ENCODE assay signal across 1 cellular context in the genomic region with DNA sequence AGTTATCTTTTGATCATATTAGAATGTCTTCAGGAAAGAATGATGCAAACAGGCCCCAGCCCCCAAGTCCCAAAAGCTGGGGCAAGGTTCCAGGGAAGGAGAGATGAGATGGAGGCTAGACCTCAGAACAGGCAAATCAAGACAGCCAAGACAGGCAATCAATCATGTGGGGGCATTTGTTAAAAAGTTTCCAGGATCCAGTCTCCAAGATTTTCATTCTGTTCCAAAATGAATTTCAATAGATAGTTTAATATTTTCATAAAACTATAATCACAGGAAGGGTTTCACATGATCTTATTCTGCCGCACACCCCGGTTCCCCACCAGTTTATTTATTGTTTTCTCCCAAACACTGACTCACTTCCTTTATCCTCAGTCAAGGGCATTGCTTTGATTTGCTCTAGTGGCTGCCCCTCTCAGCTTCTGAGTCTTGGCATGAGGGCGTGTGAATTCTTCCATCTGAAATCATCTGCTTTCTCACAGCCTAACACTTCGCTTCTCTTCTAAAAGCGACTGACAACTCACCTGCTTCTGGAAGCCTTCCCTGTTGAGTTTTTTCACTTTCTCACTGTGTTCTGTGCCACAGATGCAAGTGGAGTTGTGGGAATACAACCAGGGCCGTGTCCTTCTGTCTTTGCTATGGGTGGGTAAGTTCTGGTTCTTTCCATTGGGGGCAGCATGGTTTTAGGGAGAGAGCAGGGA.
TF ChIP-seq lines count a peak whose summit lies in the region.

No MANE protein-coding gene starts in this region.

TF ChIP-seq in HepG2, 621 proteins besides CTCF, POLR2A, EP300 and RAD21 (continues in another document):
- TF ChIP-seq ZNF557 (CRISPR knock-in tag; IDR thresholded peaks at IDR 0.05) (no peak), KAT8 (CRISPR knock-in tag; IDR thresholded peaks at IDR 0.05) (no peak; the same call in 1 of the 2 replicates), GATA4 (IDR thresholded peaks at IDR 0.05; ENCODE audit: borderline replicate concordance, low read depth) (no peak), SMAD1 (CRISPR knock-in tag; IDR thresholded peaks at IDR 0.05; ENCODE audit: borderline replicate concordance, low read depth) (peak; percentile 66; the same call in 1 of the 2 replicates), TBX2 (CRISPR knock-in tag; IDR thresholded peaks at IDR 0.05; ENCODE audit: borderline replicate concordance) (no peak), HMG20B (CRISPR knock-in tag; conservative IDR thresholded peaks at IDR 0.05) (peak; percentile 22; the same call in 1 of the 2 replicates), MAF1 (CRISPR knock-in tag; IDR thresholded peaks at IDR 0.05; ENCODE audit: borderline replicate concordance) (no peak), MXI1 (IDR thresholded peaks at IDR 0.05; ENCODE audit: borderline replicate concordance, low read depth, low read length) (no peak), JUND (CRISPR knock-in tag; IDR thresholded peaks at IDR 0.05) (no peak), THYN1 (CRISPR knock-in tag; IDR thresholded peaks at IDR 0.05; ENCODE audit: borderline replicate concordance, low read depth) (no peak), KAT7 (CRISPR knock-in tag; IDR thresholded peaks at IDR 0.05; ENCODE audit: borderline replicate concordance) (0 out of 2 replicates have a peak, but pooled peaks have one; percentile 53), ZSCAN22 (CRISPR knock-in tag; IDR thresholded peaks at IDR 0.05) (no peak), NKX3-1 (CRISPR knock-in tag; IDR thresholded peaks at IDR 0.05) (peak; percentile 71; the same call in 1 of the 2 replicates), AKAP8 (CRISPR knock-in tag; IDR thresholded peaks at IDR 0.05) (no peak), ZNF510 (CRISPR knock-in tag; IDR thresholded peaks at IDR 0.05; ENCODE audit: low read depth) (no peak; the same call in 1 of the 2 replicates), DNMT3B (CRISPR knock-in tag; conservative IDR thresholded peaks at IDR 0.05) (0 out of 2 replicates have a peak, but pooled peaks have one; percentile 42), ZNF773 (CRISPR knock-in tag; IDR thresholded peaks at IDR 0.05; ENCODE audit: borderline replicate concordance) (no peak), ZNF143 (CRISPR knock-in tag; IDR thresholded peaks at IDR 0.05) (no peak), ATF7 (IDR thresholded peaks at IDR 0.05) (no peak), ATF7 (CRISPR knock-in tag; IDR thresholded peaks at IDR 0.05) (no peak), SNRNP70 (IDR thresholded peaks at IDR 0.05; ENCODE audit: low read depth, low read length) (no peak), TMF1 (CRISPR knock-in tag; IDR thresholded peaks at IDR 0.05; ENCODE audit: low read depth) (no peak), ZNF749 (CRISPR knock-in tag; IDR thresholded peaks at IDR 0.05; ENCODE audit: borderline replicate concordance) (0 out of 2 replicates have a peak, but pooled peaks have one; percentile 63), HES4 (CRISPR knock-in tag; IDR thresholded peaks at IDR 0.05; ENCODE audit: borderline replicate concordance) (no peak), XBP1 (CRISPR knock-in tag; IDR thresholded peaks at IDR 0.05) (no peak), ESRRA (CRISPR knock-in tag; IDR thresholded peaks at IDR 0.05; ENCODE audit: low read depth) (no peak; the same call in 1 of the 2 replicates), SNAI1 (CRISPR knock-in tag; IDR thresholded peaks at IDR 0.05; ENCODE audit: borderline replicate concordance) (no peak), ZNF430 (CRISPR knock-in tag; IDR thresholded peaks at IDR 0.05) (peak; percentile 30; the same call in 1 of the 2 replicates), ZNF614 (CRISPR knock-in tag; IDR thresholded peaks at IDR 0.05; ENCODE audit: borderline replicate concordance) (peak; percentile 92), ATM (IDR thresholded peaks at IDR 0.05; ENCODE audit: borderline replicate concordance) (no peak), NR2F2 (IDR thresholded peaks at IDR 0.05; ENCODE audit: borderline replicate concordance, low read depth) (no peak), PHF5A (CRISPR knock-in tag; IDR thresholded peaks at IDR 0.05; ENCODE audit: low read depth, unreplicated experiment) (no peak), GPN1 (CRISPR knock-in tag; IDR thresholded peaks at IDR 0.05; ENCODE audit: borderline replicate concordance) (no peak), ZNF263 (CRISPR knock-in tag; IDR thresholded peaks at IDR 0.05) (no peak), ZC3H13 (CRISPR knock-in tag; IDR thresholded peaks at IDR 0.05) (no peak), SOX5 (CRISPR knock-in tag; IDR thresholded peaks at IDR 0.05; ENCODE audit: borderline replicate concordance) (no peak; the same call in 1 of the 2 replicates), SIX1 (CRISPR knock-in tag; IDR thresholded peaks at IDR 0.05; ENCODE audit: borderline replicate concordance) (no peak; the same call in 1 of the 2 replicates)
- TF ChIP-seq, protein P1, sequence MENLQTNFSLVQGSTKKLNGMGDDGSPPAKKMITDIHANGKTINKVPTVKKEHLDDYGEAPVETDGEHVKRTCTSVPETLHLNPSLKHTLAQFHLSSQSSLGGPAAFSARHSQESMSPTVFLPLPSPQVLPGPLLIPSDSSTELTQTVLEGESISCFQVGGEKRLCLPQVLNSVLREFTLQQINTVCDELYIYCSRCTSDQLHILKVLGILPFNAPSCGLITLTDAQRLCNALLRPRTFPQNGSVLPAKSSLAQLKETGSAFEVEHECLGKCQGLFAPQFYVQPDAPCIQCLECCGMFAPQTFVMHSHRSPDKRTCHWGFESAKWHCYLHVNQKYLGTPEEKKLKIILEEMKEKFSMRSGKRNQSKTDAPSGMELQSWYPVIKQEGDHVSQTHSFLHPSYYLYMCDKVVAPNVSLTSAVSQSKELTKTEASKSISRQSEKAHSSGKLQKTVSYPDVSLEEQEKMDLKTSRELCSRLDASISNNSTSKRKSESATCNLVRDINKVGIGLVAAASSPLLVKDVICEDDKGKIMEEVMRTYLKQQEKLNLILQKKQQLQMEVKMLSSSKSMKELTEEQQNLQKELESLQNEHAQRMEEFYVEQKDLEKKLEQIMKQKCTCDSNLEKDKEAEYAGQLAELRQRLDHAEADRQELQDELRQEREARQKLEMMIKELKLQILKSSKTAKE (CRISPR knock-in tag; IDR thresholded peaks at IDR 0.05; ENCODE audit: borderline replicate concordance): no peak
- TF ChIP-seq, protein P2, sequence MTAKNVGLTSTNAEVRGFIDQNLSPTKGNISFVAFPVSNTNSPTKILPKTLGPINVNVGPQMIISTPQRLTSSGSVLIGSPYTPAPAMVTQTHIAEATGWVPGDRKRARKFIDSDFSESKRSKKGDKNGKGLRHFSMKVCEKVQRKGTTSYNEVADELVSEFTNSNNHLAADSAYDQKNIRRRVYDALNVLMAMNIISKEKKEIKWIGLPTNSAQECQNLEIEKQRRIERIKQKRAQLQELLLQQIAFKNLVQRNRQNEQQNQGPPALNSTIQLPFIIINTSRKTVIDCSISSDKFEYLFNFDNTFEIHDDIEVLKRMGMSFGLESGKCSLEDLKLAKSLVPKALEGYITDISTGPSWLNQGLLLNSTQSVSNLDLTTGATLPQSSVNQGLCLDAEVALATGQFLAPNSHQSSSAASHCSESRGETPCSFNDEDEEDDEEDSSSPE (CRISPR knock-in tag; IDR thresholded peaks at IDR 0.05): peak; percentile 39; the same call in 1 of the 2 replicates
- TF ChIP-seq, protein P3, sequence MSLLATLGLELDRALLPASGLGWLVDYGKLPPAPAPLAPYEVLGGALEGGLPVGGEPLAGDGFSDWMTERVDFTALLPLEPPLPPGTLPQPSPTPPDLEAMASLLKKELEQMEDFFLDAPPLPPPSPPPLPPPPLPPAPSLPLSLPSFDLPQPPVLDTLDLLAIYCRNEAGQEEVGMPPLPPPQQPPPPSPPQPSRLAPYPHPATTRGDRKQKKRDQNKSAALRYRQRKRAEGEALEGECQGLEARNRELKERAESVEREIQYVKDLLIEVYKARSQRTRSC (CRISPR knock-in tag; IDR thresholded peaks at IDR 0.05; ENCODE audit: low read depth): no peak
- TF ChIP-seq, protein P4, sequence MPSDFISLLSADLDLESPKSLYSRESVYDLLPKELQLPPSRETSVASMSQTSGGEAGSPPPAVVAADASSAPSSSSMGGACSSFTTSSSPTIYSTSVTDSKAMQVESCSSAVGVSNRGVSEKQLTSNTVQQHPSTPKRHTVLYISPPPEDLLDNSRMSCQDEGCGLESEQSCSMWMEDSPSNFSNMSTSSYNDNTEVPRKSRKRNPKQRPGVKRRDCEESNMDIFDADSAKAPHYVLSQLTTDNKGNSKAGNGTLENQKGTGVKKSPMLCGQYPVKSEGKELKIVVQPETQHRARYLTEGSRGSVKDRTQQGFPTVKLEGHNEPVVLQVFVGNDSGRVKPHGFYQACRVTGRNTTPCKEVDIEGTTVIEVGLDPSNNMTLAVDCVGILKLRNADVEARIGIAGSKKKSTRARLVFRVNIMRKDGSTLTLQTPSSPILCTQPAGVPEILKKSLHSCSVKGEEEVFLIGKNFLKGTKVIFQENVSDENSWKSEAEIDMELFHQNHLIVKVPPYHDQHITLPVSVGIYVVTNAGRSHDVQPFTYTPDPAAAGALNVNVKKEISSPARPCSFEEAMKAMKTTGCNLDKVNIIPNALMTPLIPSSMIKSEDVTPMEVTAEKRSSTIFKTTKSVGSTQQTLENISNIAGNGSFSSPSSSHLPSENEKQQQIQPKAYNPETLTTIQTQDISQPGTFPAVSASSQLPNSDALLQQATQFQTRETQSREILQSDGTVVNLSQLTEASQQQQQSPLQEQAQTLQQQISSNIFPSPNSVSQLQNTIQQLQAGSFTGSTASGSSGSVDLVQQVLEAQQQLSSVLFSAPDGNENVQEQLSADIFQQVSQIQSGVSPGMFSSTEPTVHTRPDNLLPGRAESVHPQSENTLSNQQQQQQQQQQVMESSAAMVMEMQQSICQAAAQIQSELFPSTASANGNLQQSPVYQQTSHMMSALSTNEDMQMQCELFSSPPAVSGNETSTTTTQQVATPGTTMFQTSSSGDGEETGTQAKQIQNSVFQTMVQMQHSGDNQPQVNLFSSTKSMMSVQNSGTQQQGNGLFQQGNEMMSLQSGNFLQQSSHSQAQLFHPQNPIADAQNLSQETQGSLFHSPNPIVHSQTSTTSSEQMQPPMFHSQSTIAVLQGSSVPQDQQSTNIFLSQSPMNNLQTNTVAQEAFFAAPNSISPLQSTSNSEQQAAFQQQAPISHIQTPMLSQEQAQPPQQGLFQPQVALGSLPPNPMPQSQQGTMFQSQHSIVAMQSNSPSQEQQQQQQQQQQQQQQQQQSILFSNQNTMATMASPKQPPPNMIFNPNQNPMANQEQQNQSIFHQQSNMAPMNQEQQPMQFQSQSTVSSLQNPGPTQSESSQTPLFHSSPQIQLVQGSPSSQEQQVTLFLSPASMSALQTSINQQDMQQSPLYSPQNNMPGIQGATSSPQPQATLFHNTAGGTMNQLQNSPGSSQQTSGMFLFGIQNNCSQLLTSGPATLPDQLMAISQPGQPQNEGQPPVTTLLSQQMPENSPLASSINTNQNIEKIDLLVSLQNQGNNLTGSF (CRISPR knock-in tag; IDR thresholded peaks at IDR 0.05): no peak
- TF ChIP-seq, protein P5, sequence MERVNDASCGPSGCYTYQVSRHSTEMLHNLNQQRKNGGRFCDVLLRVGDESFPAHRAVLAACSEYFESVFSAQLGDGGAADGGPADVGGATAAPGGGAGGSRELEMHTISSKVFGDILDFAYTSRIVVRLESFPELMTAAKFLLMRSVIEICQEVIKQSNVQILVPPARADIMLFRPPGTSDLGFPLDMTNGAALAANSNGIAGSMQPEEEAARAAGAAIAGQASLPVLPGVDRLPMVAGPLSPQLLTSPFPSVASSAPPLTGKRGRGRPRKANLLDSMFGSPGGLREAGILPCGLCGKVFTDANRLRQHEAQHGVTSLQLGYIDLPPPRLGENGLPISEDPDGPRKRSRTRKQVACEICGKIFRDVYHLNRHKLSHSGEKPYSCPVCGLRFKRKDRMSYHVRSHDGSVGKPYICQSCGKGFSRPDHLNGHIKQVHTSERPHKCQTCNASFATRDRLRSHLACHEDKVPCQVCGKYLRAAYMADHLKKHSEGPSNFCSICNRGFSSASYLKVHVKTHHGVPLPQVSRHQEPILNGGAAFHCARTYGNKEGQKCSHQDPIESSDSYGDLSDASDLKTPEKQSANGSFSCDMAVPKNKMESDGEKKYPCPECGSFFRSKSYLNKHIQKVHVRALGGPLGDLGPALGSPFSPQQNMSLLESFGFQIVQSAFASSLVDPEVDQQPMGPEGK (CRISPR knock-in tag; IDR thresholded peaks at IDR 0.05): peak; percentile 37
- TF ChIP-seq, protein P6, sequence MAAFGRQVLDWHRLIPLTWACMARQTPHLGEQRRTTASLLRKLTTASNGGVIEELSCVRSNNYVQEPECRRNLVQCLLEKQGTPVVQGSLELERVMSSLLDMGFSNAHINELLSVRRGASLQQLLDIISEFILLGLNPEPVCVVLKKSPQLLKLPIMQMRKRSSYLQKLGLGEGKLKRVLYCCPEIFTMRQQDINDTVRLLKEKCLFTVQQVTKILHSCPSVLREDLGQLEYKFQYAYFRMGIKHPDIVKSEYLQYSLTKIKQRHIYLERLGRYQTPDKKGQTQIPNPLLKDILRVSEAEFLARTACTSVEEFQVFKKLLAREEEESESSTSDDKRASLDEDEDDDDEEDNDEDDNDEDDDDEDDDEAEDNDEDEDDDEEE (CRISPR knock-in tag; IDR thresholded peaks at IDR 0.05): no peak
- TF ChIP-seq, protein P7, sequence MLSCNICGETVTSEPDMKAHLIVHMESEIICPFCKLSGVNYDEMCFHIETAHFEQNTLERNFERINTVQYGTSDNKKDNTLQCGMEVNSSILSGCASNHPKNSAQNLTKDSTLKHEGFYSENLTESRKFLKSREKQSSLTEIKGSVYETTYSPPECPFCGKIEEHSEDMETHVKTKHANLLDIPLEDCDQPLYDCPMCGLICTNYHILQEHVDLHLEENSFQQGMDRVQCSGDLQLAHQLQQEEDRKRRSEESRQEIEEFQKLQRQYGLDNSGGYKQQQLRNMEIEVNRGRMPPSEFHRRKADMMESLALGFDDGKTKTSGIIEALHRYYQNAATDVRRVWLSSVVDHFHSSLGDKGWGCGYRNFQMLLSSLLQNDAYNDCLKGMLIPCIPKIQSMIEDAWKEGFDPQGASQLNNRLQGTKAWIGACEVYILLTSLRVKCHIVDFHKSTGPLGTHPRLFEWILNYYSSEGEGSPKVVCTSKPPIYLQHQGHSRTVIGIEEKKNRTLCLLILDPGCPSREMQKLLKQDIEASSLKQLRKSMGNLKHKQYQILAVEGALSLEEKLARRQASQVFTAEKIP (CRISPR knock-in tag; IDR thresholded peaks at IDR 0.05; ENCODE audit: borderline replicate concordance): no peak
- TF ChIP-seq, protein P8, sequence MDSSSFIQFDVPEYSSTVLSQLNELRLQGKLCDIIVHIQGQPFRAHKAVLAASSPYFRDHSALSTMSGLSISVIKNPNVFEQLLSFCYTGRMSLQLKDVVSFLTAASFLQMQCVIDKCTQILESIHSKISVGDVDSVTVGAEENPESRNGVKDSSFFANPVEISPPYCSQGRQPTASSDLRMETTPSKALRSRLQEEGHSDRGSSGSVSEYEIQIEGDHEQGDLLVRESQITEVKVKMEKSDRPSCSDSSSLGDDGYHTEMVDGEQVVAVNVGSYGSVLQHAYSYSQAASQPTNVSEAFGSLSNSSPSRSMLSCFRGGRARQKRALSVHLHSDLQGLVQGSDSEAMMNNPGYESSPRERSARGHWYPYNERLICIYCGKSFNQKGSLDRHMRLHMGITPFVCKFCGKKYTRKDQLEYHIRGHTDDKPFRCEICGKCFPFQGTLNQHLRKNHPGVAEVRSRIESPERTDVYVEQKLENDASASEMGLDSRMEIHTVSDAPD (CRISPR knock-in tag; IDR thresholded peaks at IDR 0.05): no peak
- TF ChIP-seq, protein P9, sequence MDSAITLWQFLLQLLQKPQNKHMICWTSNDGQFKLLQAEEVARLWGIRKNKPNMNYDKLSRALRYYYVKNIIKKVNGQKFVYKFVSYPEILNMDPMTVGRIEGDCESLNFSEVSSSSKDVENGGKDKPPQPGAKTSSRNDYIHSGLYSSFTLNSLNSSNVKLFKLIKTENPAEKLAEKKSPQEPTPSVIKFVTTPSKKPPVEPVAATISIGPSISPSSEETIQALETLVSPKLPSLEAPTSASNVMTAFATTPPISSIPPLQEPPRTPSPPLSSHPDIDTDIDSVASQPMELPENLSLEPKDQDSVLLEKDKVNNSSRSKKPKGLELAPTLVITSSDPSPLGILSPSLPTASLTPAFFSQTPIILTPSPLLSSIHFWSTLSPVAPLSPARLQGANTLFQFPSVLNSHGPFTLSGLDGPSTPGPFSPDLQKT (CRISPR knock-in tag; IDR thresholded peaks at IDR 0.05; ENCODE audit: borderline replicate concordance): no peak
